1 cellular context compared by ENCODE assay signal in the genomic region with DNA sequence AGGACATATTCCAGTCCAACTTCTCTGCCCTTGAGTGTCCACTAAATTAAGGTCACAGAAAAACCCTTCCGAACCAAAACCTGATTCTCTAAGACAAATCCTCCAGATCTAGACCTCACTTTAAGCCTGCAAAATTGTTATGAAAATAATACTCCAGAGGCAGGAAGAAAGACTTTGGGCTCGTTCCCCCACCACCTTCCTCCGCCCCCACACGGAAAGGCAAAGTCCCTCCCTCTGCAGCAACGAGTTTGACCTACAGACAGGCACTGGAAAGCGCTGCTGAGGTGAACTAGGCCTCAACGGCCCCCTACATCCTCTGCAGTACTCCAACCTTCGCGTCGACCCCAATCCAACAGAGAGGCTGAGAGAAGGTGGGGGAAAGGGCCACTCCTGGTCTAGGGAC.
TF ChIP-seq lines count a peak whose summit lies in the region.

No MANE protein-coding gene starts in this region.

TF ChIP-seq in HepG2, 621 proteins besides CTCF, POLR2A, EP300 and RAD21 (continues in another document):
- TF ChIP-seq, protein P1, sequence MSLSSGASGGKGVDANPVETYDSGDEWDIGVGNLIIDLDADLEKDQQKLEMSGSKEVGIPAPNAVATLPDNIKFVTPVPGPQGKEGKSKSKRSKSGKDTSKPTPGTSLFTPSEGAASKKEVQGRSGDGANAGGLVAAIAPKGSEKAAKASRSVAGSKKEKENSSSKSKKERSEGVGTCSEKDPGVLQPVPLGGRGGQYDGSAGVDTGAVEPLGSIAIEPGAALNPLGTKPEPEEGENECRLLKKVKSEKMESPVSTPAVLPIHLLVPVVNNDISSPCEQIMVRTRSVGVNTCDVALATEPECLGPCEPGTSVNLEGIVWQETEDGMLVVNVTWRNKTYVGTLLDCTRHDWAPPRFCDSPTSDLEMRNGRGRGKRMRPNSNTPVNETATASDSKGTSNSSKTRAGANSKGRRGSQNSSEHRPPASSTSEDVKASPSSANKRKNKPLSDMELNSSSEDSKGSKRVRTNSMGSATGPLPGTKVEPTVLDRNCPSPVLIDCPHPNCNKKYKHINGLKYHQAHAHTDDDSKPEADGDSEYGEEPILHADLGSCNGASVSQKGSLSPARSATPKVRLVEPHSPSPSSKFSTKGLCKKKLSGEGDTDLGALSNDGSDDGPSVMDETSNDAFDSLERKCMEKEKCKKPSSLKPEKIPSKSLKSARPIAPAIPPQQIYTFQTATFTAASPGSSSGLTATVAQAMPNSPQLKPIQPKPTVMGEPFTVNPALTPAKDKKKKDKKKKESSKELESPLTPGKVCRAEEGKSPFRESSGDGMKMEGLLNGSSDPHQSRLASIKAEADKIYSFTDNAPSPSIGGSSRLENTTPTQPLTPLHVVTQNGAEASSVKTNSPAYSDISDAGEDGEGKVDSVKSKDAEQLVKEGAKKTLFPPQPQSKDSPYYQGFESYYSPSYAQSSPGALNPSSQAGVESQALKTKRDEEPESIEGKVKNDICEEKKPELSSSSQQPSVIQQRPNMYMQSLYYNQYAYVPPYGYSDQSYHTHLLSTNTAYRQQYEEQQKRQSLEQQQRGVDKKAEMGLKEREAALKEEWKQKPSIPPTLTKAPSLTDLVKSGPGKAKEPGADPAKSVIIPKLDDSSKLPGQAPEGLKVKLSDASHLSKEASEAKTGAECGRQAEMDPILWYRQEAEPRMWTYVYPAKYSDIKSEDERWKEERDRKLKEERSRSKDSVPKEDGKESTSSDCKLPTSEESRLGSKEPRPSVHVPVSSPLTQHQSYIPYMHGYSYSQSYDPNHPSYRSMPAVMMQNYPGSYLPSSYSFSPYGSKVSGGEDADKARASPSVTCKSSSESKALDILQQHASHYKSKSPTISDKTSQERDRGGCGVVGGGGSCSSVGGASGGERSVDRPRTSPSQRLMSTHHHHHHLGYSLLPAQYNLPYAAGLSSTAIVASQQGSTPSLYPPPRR (CRISPR knock-in tag; IDR thresholded peaks at IDR 0.05; ENCODE audit: borderline replicate concordance) = no peak
- TF ChIP-seq ZSCAN30 (CRISPR knock-in tag; IDR thresholded peaks at IDR 0.05) (no peak), ZNF678 (CRISPR knock-in tag; IDR thresholded peaks at IDR 0.05) (no peak), KLF9 (CRISPR knock-in tag; IDR thresholded peaks at IDR 0.05; ENCODE audit: low read depth) (no peak), ZBTB7A (CRISPR knock-in tag; IDR thresholded peaks at IDR 0.05) (peak; percentile 85), AHR (CRISPR knock-in tag; IDR thresholded peaks at IDR 0.05) (no peak), NFE2L1 (CRISPR knock-in tag; IDR thresholded peaks at IDR 0.05; ENCODE audit: borderline replicate concordance) (no peak), YEATS2 (CRISPR knock-in tag; IDR thresholded peaks at IDR 0.05; ENCODE audit: borderline replicate concordance) (peak; percentile 73; the same call in 1 of the 2 replicates), HES4 (CRISPR knock-in tag; IDR thresholded peaks at IDR 0.05; ENCODE audit: borderline replicate concordance) (peak; percentile 89), NR3C1 (CRISPR knock-in tag; IDR thresholded peaks at IDR 0.05) (no peak), ZBTB7B (CRISPR knock-in tag; IDR thresholded peaks at IDR 0.05) (no peak), MTA3 (CRISPR knock-in tag; IDR thresholded peaks at IDR 0.05) (no peak), GATAD1 (CRISPR knock-in tag; IDR thresholded peaks at IDR 0.05) (peak; percentile 53; the same call in 1 of the 2 replicates), ZNF558 (CRISPR knock-in tag; IDR thresholded peaks at IDR 0.05; ENCODE audit: borderline replicate concordance) (peak; percentile 65; the same call in 1 of the 2 replicates), LCORL (IDR thresholded peaks at IDR 0.05) (no peak), LCORL (CRISPR knock-in tag; IDR thresholded peaks at IDR 0.05) (0 out of 2 replicates have a peak, but pooled peaks have one; percentile 14), ZSCAN9 (CRISPR knock-in tag; IDR thresholded peaks at IDR 0.05; ENCODE audit: borderline replicate concordance) (peak; percentile 30; the same call in 1 of the 2 replicates), THAP11 (CRISPR knock-in tag; IDR thresholded peaks at IDR 0.05) (peak; percentile 50; the same call in 1 of the 2 replicates), KMT2B (CRISPR knock-in tag; IDR thresholded peaks at IDR 0.05) (peak; percentile 38), ZNF232 (CRISPR knock-in tag; IDR thresholded peaks at IDR 0.05; ENCODE audit: borderline replicate concordance) (0 out of 2 replicates have a peak, but pooled peaks have one; percentile 34), NAIF1 (CRISPR knock-in tag; IDR thresholded peaks at IDR 0.05; ENCODE audit: borderline replicate concordance) (0 out of 2 replicates have a peak, but pooled peaks have one; percentile 28), NR2C2 (CRISPR knock-in tag; IDR thresholded peaks at IDR 0.05; ENCODE audit: borderline replicate concordance) (no peak), ZNF563 (CRISPR knock-in tag; IDR thresholded peaks at IDR 0.05) (peak; percentile 80; the same call in 1 of the 2 replicates), HNF4A (CRISPR knock-in tag; IDR thresholded peaks at IDR 0.05) (peak; percentile 63), ZNF556 (CRISPR knock-in tag; IDR thresholded peaks at IDR 0.05; ENCODE audit: borderline replicate concordance) (peak; percentile 50; the same call in 1 of the 2 replicates), ZSCAN20 (CRISPR knock-in tag; IDR thresholded peaks at IDR 0.05; ENCODE audit: borderline replicate concordance) (no peak), SMYD3 (CRISPR knock-in tag; IDR thresholded peaks at IDR 0.05) (no peak), NCOA5 (CRISPR knock-in tag; IDR thresholded peaks at IDR 0.05) (no peak), ZNF557 (CRISPR knock-in tag; IDR thresholded peaks at IDR 0.05) (no peak), ZNF180 (CRISPR knock-in tag; IDR thresholded peaks at IDR 0.05; ENCODE audit: borderline replicate concordance, low read depth) (0 out of 2 replicates have a peak, but pooled peaks have one; percentile 5)
- TF ChIP-seq, protein P2, sequence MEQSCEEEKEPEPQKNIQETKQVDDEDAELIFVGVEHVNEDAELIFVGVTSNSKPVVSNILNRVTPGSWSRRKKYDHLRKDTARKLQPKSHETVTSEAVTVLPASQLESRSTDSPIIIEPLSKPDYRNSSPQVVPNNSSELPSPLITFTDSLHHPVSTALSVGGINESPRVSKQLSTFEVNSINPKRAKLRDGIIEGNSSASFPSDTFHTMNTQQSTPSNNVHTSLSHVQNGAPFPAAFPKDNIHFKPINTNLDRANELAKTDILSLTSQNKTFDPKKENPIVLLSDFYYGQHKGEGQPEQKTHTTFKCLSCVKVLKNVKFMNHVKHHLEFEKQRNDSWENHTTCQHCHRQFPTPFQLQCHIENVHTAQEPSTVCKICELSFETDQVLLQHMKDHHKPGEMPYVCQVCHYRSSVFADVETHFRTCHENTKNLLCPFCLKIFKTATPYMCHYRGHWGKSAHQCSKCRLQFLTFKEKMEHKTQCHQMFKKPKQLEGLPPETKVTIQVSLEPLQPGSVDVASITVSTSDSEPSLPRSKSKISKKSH (CRISPR knock-in tag; IDR thresholded peaks at IDR 0.05; ENCODE audit: borderline replicate concordance) = no peak
- TF ChIP-seq, protein P3, sequence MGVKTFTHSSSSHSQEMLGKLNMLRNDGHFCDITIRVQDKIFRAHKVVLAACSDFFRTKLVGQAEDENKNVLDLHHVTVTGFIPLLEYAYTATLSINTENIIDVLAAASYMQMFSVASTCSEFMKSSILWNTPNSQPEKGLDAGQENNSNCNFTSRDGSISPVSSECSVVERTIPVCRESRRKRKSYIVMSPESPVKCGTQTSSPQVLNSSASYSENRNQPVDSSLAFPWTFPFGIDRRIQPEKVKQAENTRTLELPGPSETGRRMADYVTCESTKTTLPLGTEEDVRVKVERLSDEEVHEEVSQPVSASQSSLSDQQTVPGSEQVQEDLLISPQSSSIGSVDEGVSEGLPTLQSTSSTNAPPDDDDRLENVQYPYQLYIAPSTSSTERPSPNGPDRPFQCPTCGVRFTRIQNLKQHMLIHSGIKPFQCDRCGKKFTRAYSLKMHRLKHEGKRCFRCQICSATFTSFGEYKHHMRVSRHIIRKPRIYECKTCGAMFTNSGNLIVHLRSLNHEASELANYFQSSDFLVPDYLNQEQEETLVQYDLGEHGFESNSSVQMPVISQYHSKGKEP (CRISPR knock-in tag; IDR thresholded peaks at IDR 0.05) = no peak
- TF ChIP-seq, protein P4, sequence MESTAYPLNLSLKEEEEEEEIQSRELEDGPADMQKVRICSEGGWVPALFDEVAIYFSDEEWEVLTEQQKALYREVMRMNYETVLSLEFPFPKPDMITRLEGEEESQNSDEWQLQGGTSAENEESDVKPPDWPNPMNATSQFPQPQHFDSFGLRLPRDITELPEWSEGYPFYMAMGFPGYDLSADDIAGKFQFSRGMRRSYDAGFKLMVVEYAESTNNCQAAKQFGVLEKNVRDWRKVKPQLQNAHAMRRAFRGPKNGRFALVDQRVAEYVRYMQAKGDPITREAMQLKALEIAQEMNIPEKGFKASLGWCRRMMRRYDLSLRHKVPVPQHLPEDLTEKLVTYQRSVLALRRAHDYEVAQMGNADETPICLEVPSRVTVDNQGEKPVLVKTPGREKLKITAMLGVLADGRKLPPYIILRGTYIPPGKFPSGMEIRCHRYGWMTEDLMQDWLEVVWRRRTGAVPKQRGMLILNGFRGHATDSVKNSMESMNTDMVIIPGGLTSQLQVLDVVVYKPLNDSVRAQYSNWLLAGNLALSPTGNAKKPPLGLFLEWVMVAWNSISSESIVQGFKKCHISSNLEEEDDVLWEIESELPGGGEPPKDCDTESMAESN (CRISPR knock-in tag; conservative IDR thresholded peaks at IDR 0.05) = peak; percentile 60; the same call in 1 of the 2 replicates
- TF ChIP-seq, protein P5, sequence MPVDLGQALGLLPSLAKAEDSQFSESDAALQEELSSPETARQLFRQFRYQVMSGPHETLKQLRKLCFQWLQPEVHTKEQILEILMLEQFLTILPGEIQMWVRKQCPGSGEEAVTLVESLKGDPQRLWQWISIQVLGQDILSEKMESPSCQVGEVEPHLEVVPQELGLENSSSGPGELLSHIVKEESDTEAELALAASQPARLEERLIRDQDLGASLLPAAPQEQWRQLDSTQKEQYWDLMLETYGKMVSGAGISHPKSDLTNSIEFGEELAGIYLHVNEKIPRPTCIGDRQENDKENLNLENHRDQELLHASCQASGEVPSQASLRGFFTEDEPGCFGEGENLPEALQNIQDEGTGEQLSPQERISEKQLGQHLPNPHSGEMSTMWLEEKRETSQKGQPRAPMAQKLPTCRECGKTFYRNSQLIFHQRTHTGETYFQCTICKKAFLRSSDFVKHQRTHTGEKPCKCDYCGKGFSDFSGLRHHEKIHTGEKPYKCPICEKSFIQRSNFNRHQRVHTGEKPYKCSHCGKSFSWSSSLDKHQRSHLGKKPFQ (CRISPR knock-in tag; IDR thresholded peaks at IDR 0.05; ENCODE audit: insufficient replicate concordance) = no peak
- TF ChIP-seq, protein P6, sequence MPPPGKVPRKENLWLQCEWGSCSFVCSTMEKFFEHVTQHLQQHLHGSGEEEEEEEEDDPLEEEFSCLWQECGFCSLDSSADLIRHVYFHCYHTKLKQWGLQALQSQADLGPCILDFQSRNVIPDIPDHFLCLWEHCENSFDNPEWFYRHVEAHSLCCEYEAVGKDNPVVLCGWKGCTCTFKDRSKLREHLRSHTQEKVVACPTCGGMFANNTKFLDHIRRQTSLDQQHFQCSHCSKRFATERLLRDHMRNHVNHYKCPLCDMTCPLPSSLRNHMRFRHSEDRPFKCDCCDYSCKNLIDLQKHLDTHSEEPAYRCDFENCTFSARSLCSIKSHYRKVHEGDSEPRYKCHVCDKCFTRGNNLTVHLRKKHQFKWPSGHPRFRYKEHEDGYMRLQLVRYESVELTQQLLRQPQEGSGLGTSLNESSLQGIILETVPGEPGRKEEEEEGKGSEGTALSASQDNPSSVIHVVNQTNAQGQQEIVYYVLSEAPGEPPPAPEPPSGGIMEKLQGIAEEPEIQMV (CRISPR knock-in tag; IDR thresholded peaks at IDR 0.05; ENCODE audit: low read depth) = no peak
- TF ChIP-seq, protein P7, sequence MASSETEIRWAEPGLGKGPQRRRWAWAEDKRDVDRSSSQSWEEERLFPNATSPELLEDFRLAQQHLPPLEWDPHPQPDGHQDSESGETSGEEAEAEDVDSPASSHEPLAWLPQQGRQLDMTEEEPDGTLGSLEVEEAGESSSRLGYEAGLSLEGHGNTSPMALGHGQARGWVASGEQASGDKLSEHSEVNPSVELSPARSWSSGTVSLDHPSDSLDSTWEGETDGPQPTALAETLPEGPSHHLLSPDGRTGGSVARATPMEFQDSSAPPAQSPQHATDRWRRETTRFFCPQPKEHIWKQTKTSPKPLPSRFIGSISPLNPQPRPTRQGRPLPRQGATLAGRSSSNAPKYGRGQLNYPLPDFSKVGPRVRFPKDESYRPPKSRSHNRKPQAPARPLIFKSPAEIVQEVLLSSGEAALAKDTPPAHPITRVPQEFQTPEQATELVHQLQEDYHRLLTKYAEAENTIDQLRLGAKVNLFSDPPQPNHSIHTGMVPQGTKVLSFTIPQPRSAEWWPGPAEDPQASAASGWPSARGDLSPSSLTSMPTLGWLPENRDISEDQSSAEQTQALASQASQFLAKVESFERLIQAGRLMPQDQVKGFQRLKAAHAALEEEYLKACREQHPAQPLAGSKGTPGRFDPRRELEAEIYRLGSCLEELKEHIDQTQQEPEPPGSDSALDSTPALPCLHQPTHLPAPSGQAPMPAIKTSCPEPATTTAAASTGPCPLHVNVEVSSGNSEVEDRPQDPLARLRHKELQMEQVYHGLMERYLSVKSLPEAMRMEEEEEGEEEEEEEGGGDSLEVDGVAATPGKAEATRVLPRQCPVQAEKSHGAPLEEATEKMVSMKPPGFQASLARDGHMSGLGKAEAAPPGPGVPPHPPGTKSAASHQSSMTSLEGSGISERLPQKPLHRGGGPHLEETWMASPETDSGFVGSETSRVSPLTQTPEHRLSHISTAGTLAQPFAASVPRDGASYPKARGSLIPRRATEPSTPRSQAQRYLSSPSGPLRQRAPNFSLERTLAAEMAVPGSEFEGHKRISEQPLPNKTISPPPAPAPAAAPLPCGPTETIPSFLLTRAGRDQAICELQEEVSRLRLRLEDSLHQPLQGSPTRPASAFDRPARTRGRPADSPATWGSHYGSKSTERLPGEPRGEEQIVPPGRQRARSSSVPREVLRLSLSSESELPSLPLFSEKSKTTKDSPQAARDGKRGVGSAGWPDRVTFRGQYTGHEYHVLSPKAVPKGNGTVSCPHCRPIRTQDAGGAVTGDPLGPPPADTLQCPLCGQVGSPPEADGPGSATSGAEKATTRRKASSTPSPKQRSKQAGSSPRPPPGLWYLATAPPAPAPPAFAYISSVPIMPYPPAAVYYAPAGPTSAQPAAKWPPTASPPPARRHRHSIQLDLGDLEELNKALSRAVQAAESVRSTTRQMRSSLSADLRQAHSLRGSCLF (CRISPR knock-in tag; IDR thresholded peaks at IDR 0.05; ENCODE audit: borderline replicate concordance) = no peak
- TF ChIP-seq, protein P8, sequence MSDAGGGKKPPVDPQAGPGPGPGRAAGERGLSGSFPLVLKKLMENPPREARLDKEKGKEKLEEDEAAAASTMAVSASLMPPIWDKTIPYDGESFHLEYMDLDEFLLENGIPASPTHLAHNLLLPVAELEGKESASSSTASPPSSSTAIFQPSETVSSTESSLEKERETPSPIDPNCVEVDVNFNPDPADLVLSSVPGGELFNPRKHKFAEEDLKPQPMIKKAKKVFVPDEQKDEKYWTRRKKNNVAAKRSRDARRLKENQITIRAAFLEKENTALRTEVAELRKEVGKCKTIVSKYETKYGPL (CRISPR knock-in tag; IDR thresholded peaks at IDR 0.05) = no peak
- TF ChIP-seq, protein P9, sequence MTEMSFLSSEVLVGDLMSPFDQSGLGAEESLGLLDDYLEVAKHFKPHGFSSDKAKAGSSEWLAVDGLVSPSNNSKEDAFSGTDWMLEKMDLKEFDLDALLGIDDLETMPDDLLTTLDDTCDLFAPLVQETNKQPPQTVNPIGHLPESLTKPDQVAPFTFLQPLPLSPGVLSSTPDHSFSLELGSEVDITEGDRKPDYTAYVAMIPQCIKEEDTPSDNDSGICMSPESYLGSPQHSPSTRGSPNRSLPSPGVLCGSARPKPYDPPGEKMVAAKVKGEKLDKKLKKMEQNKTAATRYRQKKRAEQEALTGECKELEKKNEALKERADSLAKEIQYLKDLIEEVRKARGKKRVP (CRISPR knock-in tag; IDR thresholded peaks at IDR 0.05) = 0 out of 4 replicates have a peak, but pooled peaks of 1 of the 2 experiments have one; percentile 58
